In genomic region chr20:19867940-19868371, GRCh38 we compare ENCODE assay signal across 16 cellular contexts.
DNase-seq lines count a peak whose midpoint lies in the region; ATAC-seq and TF ChIP-seq lines count a peak whose summit lies in the region.
"Had no signal": no experiment of that assay in that cellular context is flagged by ENCODE, and none has a peak within 500 bp of the region (broad histone marks: within the 10 kb centered on the region; RNA-seq: fewer than 3 reads in every experiment).

No MANE protein-coding gene starts in this region.

- peak; percentile 57 for DNase-seq in GM23248
- no peak for DNase-seq in RWPE1 (ENCODE audit: low spot score)
- DNase-seq in iris pigment epithelial cell (ENCODE audit: low read depth): peak; percentile 64
- no peak for DNase-seq in activated CD4-positive, alpha-beta T cell treated with anti-CD3 and anti-CD28 coated beads for 36 hours
- no peak for DNase-seq in activated naive CD4-positive, alpha-beta T cell treated with anti-CD3 and anti-CD28 coated beads, Interleukin-2, amount 10 ng/mL, durations not matched to agents 7 days and 5 days
- no peak for DNase-seq in esophagus squamous epithelium (lab: John Stamatoyannopoulos, UW)
- DNase-seq: activated naive CD4-positive, alpha-beta T cell treated with anti-CD3 and anti-CD28 coated beads, Interleukin-2, amount 50 U/mL, for 16 hours; Caco-2; glutamatergic neuron; NCI-H2107; NCI-H774; stimulated activated naive CD8-positive, alpha-beta T cell treated with anti-CD3 and anti-CD28 coated beads, Interleukin-15, Interleukin-2, amounts not matched to agents 100 U/mL and 50 U/mL, for 24 hours had no signal

- in situ Hi-C loops in GM23248 (cut with MboI): no loop called here

- ATAC-seq in activated CD4-positive, alpha-beta T cell treated with anti-CD3 and anti-CD28 coated beads for 36 hours: no peak
- no peak for ATAC-seq in GM18909 (IDR thresholded peaks at IDR 0.05; ENCODE audit: poor library complexity, unreplicated experiment)
- ATAC-seq: HCT116; stimulated activated naive CD8-positive, alpha-beta T cell treated with anti-CD3 and anti-CD28 coated beads, Interleukin-15, Interleukin-2, amounts not matched to agents 100 U/mL and 50 U/mL, for 24 hours had no signal

- CTCF ChIA-PET in RWPE1 (lab: Yijun Ruan, JAX): interaction anchor here (0.7 kb wide), 1 partner anchor 66 kb away, joined by 4 read pairs; no protein-coding TSS in a partner anchor
- CTCF ChIA-PET in activated CD4-positive, alpha-beta T cell treated with anti-CD3 and anti-CD28 coated beads for 36 hours (lab: Charles Lee): interaction anchor here (0.8 kb wide), 1 partner anchor 49 kb away, joined by 4 read pairs; no protein-coding TSS in a partner anchor
- CTCF ChIA-PET in activated naive CD4-positive, alpha-beta T cell treated with anti-CD3 and anti-CD28 coated beads, Interleukin-2, amount 10 ng/mL, durations not matched to agents 7 days and 5 days (lab: Charles Lee): no interaction called here

- WGBS in GM23248 (ENCODE audit: low coverage in 1 of 2, low lambda C conversion rate in 2 of 2, missing lambda C conversion rate in 2 of 2), 2 experiments: 60 to 63% methylated on average over 13 of the region's 13 CpGs
- 83 to 84% methylated on average over 11 to 13 of the region's 13 CpGs for WGBS in esophagus squamous epithelium, 2 donors

- H3K9me3 Mint-ChIP-seq in activated CD4-positive, alpha-beta T cell treated with anti-CD3 and anti-CD28 coated beads for 36 hours (ENCODE audit: low read depth): no peaks in the 10 kb centered on the region
- H3K9me3 Mint-ChIP-seq in activated naive CD4-positive, alpha-beta T cell treated with anti-CD3 and anti-CD28 coated beads, Interleukin-2, amount 10 ng/mL, durations not matched to agents 7 days and 5 days: no peaks in the 10 kb centered on the region

- H3K27me3 ChIP-seq in GM23248 (replicated peaks; ENCODE audit: insufficient read depth) (no peaks in the 10 kb centered on the region), esophagus squamous epithelium (no peaks in the 10 kb centered on the region)
- H3K27me3 ChIP-seq: SJSA1 had no signal

- H3K9me3 ChIP-seq in GM23248 (ENCODE audit: low read depth) (no peaks in the 10 kb centered on the region), esophagus squamous epithelium (no peaks in the 10 kb centered on the region)
- H3K9me3 ChIP-seq: Caco-2, SJSA1 had no signal

- H3K4me1 ChIP-seq in GM23248 (ENCODE audit: insufficient read depth) (peaks cover 12% of the 10 kb centered on the region; the same call in 1 of the 2 replicates), esophagus squamous epithelium (peaks cover 0 to 6% (median 0%) of the 10 kb centered on the region in 3 donors)
- H3K4me1 ChIP-seq: Caco-2 had no signal

- H4K20me1 ChIP-seq in GM23248 (ENCODE audit: insufficient read depth): no peaks in the 10 kb centered on the region

- intact Hi-C loops in activated CD4-positive, alpha-beta T cell treated with anti-CD3 and anti-CD28 coated beads for 36 hours (cut with DNase I, micrococcal nuclease): no loop called here
- intact Hi-C loops in esophagus squamous epithelium (cut with DNase I): no loop called here

- H3K27me3 Mint-ChIP-seq in activated CD4-positive, alpha-beta T cell treated with anti-CD3 and anti-CD28 coated beads for 36 hours: peaks cover 3% of the 10 kb centered on the region
- no peaks in the 10 kb centered on the region for H3K27me3 Mint-ChIP-seq in activated naive CD4-positive, alpha-beta T cell treated with anti-CD3 and anti-CD28 coated beads, Interleukin-2, amount 10 ng/mL, durations not matched to agents 7 days and 5 days

- H3K27ac ChIP-seq in GM23248 (peak overlapping the region; percentile 62), RWPE1 (peak overlapping the region; percentile 2; the same call in 1 of the 2 replicates), skin epidermis (peak overlapping the region in 13 of 21 experiments; percentile 2 to 70 (median 26)), esophagus squamous epithelium (peak overlapping the region in 1 of 4 donors; percentile 63)
- H3K27ac ChIP-seq: SJSA1 had no signal

- peak overlapping the region; percentile 6; the same call in 1 of the 2 replicates for H3K9ac ChIP-seq in GM23248

- no peak for TF ChIP-seq POLR2A in esophagus squamous epithelium (IDR thresholded peaks at IDR 0.05)

- H3K79me2 ChIP-seq in GM23248 (ENCODE audit: insufficient read depth): no peaks in the 10 kb centered on the region

- H2AFZ ChIP-seq in GM23248: peak overlapping the region; percentile 4; the same call in 1 of the 2 replicates

- no peaks in the 10 kb centered on the region for H3K4me1 Mint-ChIP-seq in activated CD4-positive, alpha-beta T cell treated with anti-CD3 and anti-CD28 coated beads for 36 hours
- no peaks in the 10 kb centered on the region for H3K4me1 Mint-ChIP-seq in activated naive CD4-positive, alpha-beta T cell treated with anti-CD3 and anti-CD28 coated beads, Interleukin-2, amount 10 ng/mL, durations not matched to agents 7 days and 5 days

- POLR2A ChIA-PET in RWPE1 (lab: Yijun Ruan, JAX; ENCODE audit: low non-redundant PET): no interaction called here
- POLR2A ChIA-PET in activated CD4-positive, alpha-beta T cell treated with anti-CD3 and anti-CD28 coated beads for 36 hours (lab: Charles Lee): no interaction called here

- H3K4me3 ChIP-seq in GM23248 (no peak overlapping the region), skin epidermis (no peak overlapping the region), esophagus squamous epithelium (no peak overlapping the region)
- H3K4me3 ChIP-seq: SJSA1 had no signal

- TF ChIP-seq CTCF in RWPE1 (conservative IDR thresholded peaks at IDR 0.05; ENCODE audit: low read depth) (no peak), esophagus squamous epithelium (IDR thresholded peaks at IDR 0.05) (no peak)

- no peaks in the 10 kb centered on the region for H3K36me3 Mint-ChIP-seq in activated CD4-positive, alpha-beta T cell treated with anti-CD3 and anti-CD28 coated beads for 36 hours (ENCODE audit: low read depth)
- H3K36me3 Mint-ChIP-seq in activated naive CD4-positive, alpha-beta T cell treated with anti-CD3 and anti-CD28 coated beads, Interleukin-2, amount 10 ng/mL, durations not matched to agents 7 days and 5 days: no peaks in the 10 kb centered on the region

- H3K4me2 ChIP-seq in GM23248 (ENCODE audit: unreplicated experiment): no peak overlapping the region

- no peak overlapping the region for H3K27ac Mint-ChIP-seq in activated CD4-positive, alpha-beta T cell treated with anti-CD3 and anti-CD28 coated beads for 36 hours
- H3K27ac Mint-ChIP-seq in activated naive CD4-positive, alpha-beta T cell treated with anti-CD3 and anti-CD28 coated beads, Interleukin-2, amount 10 ng/mL, durations not matched to agents 7 days and 5 days: no peak overlapping the region

- no peak overlapping the region for H3K4me3 Mint-ChIP-seq in activated CD4-positive, alpha-beta T cell treated with anti-CD3 and anti-CD28 coated beads for 36 hours
- no peak overlapping the region for H3K4me3 Mint-ChIP-seq in activated naive CD4-positive, alpha-beta T cell treated with anti-CD3 and anti-CD28 coated beads, Interleukin-2, amount 10 ng/mL, durations not matched to agents 7 days and 5 days

- no peaks in the 10 kb centered on the region for H3K36me3 ChIP-seq in GM23248 (ENCODE audit: low read depth)
- H3K36me3 ChIP-seq in esophagus squamous epithelium: peaks cover 0 to 33% (median 0%) of the 10 kb centered on the region in 3 donors
- H3K36me3 ChIP-seq: SJSA1 had no signal

- H3K9me2 ChIP-seq in GM23248 (ENCODE audit: insufficient read depth): no peaks in the 10 kb centered on the region

- H3F3A ChIP-seq in GM23248 (ENCODE audit: insufficient read depth): 0 out of 2 replicates have a peak, but pooled peaks cover 7% of the 10 kb centered on the region

Comparison
In these comparisons a context has a peak if more than half of its experiments do, and no peak if none do; other contexts are left out.
1. DNase-seq: peak in GM23248 (single experiment) and iris pigment epithelial cell (single experiment); none in RWPE1 (single experiment), activated CD4-positive, alpha-beta T cell treated with anti-CD3 and anti-CD28 coated beads for 36 hours (single experiment), activated naive CD4-positive, alpha-beta T cell treated with anti-CD3 and anti-CD28 coated beads, Interleukin-2, amount 10 ng/mL, durations not matched to agents 7 days and 5 days (single experiment) and esophagus squamous epithelium (single experiment).